Comparison of ENCODE assay signal across 36 cellular contexts in genomic region chr4:45482346-45482745, GRCh38.
"Had no signal": no experiment of that assay in that cellular context is flagged by ENCODE, and none has a peak within 500 bp of the region (broad histone marks: within the 10 kb centered on the region; RNA-seq: fewer than 3 reads in every experiment).

No MANE protein-coding gene starts in this region.

- DNase-seq: Karpas-422, Kasumi-1, MG63, MM.1S, MV-4-11, NCI-H1048, NCI-H1092, NCI-H1092 treated with DMSO at 0.1 percent for 48 hours, NCI-H1105, NCI-H1105 treated with DMSO at 0.1 percent for 48 hours, NCI-H1417, NCI-H1417 treated with DMSO at 0.1 percent for 48 hours, NCI-H1436, NCI-H1436 treated with DMSO at 0.1 percent for 48 hours, NCI-H146, NCI-H1694, NCI-H1694 treated with DMSO at 0.1 percent for 48 hours, NCI-H187, NCI-H187 treated with DMSO at 0.1 percent for 48 hours, NCI-H1930, NCI-H2029, NCI-H2029 treated with DMSO at 0.1 percent for 48 hours, NCI-H2081, NCI-H2081 treated with DMSO at 0.1 percent for 48 hours, NCI-H2107, NCI-H2171, NCI-H2171 treated with DMSO at 0.1 percent for 48 hours, NCI-H2227 treated with DMSO at 0.1 percent for 48 hours, NCI-H226, NCI-H345, NCI-H446, NCI-H446 treated with DMSO at 0.1 percent for 48 hours, NCI-H510A, NCI-H510A treated with DMSO at 0.1 percent for 48 hours, NCI-H524, NCI-H524 treated with DMSO at 0.1 percent for 48 hours had no signal

- H3K36me3 ChIP-seq: MG63 had no signal

- H3K27me3 ChIP-seq: MG63 had no signal

- H3K9me3 ChIP-seq: MG63 had no signal

- H3K4me3 ChIP-seq: MG63 had no signal
